ENCODE assay signal across 8 cellular contexts in genomic region chr1:185813401-185813979, GRCh38.
DNase-seq lines count a peak whose midpoint lies in the region; ATAC-seq and TF ChIP-seq lines count a peak whose summit lies in the region.

No MANE protein-coding gene starts in this region.

- TF ChIP-seq EP300 in suprapubic skin (IDR thresholded peaks at IDR 0.05): no peak

- ATAC-seq in GM18907 (IDR thresholded peaks at IDR 0.05; ENCODE audit: unreplicated experiment) (peak; percentile 68), foreskin keratinocyte (peak; percentile 78), GM21528 (IDR thresholded peaks at IDR 0.05; ENCODE audit: low FRiP score, unreplicated experiment) (no peak)

- WGBS in suprapubic skin: 78% methylated on average over 2 of the region's 2 CpGs

- H3K27ac ChIP-seq in foreskin keratinocyte: no peak overlapping the region
- H3K27ac ChIP-seq in suprapubic skin: no peak overlapping the region

- no peak for TF ChIP-seq POLR2A in suprapubic skin (IDR thresholded peaks at IDR 0.05)

- H3K4me3 ChIP-seq in suprapubic skin: no peak overlapping the region

- H3K9me3 ChIP-seq in suprapubic skin: no peaks in the 10 kb centered on the region

- no peaks in the 10 kb centered on the region for H3K36me3 ChIP-seq in suprapubic skin

- TF ChIP-seq CTCF in foreskin keratinocyte (conservative IDR thresholded peaks at IDR 0.05) (peak; percentile 86), suprapubic skin (IDR thresholded peaks at IDR 0.05) (peak; percentile 17 to 42)

- DNase-seq in CD1c-positive myeloid dendritic cell (ENCODE audit: extremely low spot score): peak; percentile 40
- peak; percentile 44 for DNase-seq in MV-4-11 (lab: John Stamatoyannopoulos, UW)
- DNase-seq in SKM-1 treated with dmso at 0.1 percent for 144 hours (lab: John Stamatoyannopoulos, UW; ENCODE audit: unreplicated experiment): peak; percentile 74
- peak; percentile 11 to 40 for DNase-seq in foreskin keratinocyte
- no peak for DNase-seq in suprapubic skin (ENCODE audit: low spot score in 2 of 2)
- DNase-seq in T1000 (lab: John Stamatoyannopoulos, UW): no peak

- H3K4me1 ChIP-seq in foreskin keratinocyte: no peaks in the 10 kb centered on the region
- peaks cover 4% of the 10 kb centered on the region for H3K4me1 ChIP-seq in suprapubic skin

- H3K27me3 ChIP-seq in foreskin keratinocyte (no peaks in the 10 kb centered on the region), suprapubic skin (no peaks in the 10 kb centered on the region)

Comparison
In these comparisons a context has a peak if more than half of its experiments do, and no peak if none do; other contexts are left out.
1. DNase-seq: peak in CD1c-positive myeloid dendritic cell (single experiment), MV-4-11 (single experiment), SKM-1 treated with dmso at 0.1 percent for 144 hours (single experiment) and foreskin keratinocyte (2 of 2); none in suprapubic skin (0 of 2) and T1000 (single experiment).